In the genomic region with DNA sequence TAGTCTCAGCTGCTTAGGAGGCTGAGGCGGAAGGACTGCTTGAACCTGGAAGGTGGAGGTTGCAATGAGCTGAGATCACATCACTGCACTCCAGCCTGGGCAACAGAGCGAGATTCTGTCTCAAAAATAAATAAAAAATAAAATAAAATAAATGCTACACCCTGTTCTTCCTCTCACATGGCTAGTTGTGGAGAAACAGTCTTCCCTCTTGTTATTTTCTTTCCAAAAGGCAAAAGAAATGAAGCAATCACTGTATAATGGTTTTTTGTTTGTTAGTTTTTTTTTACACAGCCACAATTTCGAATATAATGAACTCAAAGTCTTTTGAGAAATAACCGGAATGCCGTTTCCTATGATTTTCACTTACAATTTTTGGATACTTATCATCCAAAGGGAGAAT, we compare ENCODE assay signal across 24 cellular contexts. TPM values are rescaled to one million over a fixed set of nuclear protein-coding genes. Genes with fewer than 3 reads are reported as not detected.
"Had no signal": no experiment of that assay in that cellular context is flagged by ENCODE, and none has a peak within 500 bp of the region (broad histone marks: within the 10 kb centered on the region; RNA-seq: fewer than 3 reads in every experiment).

No MANE protein-coding gene starts in this region.

- H3K36me3 ChIP-seq: SJSA1 had no signal

- H3K9ac ChIP-seq: SK-N-SH had no signal

- H3K4me3 ChIP-seq: SJSA1 had no signal

- H3K9me3 ChIP-seq: SJSA1, SK-N-SH had no signal

- H3K27ac ChIP-seq: SJSA1 had no signal

- H3K27me3 ChIP-seq: SJSA1 had no signal

- DNase-seq: KBM-7, MV-4-11, NCI-H1048, NCI-H1105, NCI-H1417, NCI-H1436 treated with DMSO at 0.1 percent for 48 hours, NCI-H1694, NCI-H187 treated with DMSO at 0.1 percent for 48 hours, NCI-H2029 treated with DMSO at 0.1 percent for 48 hours, NCI-H2171 treated with DMSO at 0.1 percent for 48 hours, NCI-H345, NCI-H446 treated with DMSO at 0.1 percent for 48 hours, NCI-H524, NCI-H526 treated with DMSO at 0.1 percent for 48 hours, NCI-H748 treated with DMSO at 0.1 percent for 48 hours, PC-3, Right ventricle myocardium superior, SIG-M5, SK-N-SH, SW 1271, T-cell had no signal

- H3K4me2 ChIP-seq: SK-N-SH had no signal

- H3K4me1 ChIP-seq: SJSA1 had no signal

- ATAC-seq: Panc1, PC-3, T-cell had no signal

RNA-seq across cellular contexts. Expression of a gene that starts 4.9 kb away (rescaled TPM):
- total RNA-seq: OCI-LY7 had no signal
